8 cellular contexts compared by ENCODE assay signal in the genomic region with DNA sequence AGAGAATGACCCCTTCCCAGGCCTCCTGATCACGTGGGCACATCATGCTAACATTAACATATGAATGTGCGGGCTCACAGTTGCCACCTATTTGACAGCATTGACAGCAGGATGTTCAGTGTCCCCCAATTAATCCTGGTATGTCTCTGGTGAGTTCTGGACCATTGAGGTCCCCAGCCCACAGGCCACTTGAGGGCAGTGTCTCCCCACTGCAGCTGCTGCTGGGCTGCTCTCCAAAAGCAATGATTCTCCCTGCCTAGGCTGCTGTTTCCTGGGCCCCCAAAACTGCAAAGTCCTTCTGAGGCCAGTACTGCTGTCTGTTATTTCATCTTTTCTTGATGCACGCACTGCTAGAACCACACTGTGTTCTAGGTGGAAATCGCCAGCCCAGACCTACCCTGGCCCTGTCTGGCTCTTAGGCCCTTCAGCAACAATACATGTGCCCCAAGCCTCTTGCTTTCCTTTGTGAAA. TPM values are rescaled to one million over a fixed set of nuclear protein-coding genes. Genes with fewer than 3 reads are reported as not detected.
A peak's percentile ranks its signal among the peaks of the same experiment; 100 is the strongest.
DNase-seq lines count a peak whose midpoint lies in the region; ATAC-seq and TF ChIP-seq lines count a peak whose summit lies in the region.

No MANE protein-coding gene starts in this region.

- TF ChIP-seq POLR2A in ovary (IDR thresholded peaks at IDR 0.05) = no peak

- H2AK5ac ChIP-seq in H9 (ENCODE audit: insufficient read length, low read length) = no peak overlapping the region

- no peak for TF ChIP-seq EP300 in ovary (IDR thresholded peaks at IDR 0.05)

- H3K9ac ChIP-seq in H9 (ENCODE audit: extremely low read depth, insufficient read length, low read length) (no peak overlapping the region), OCI-LY3 (ENCODE audit: low read length) (no peak overlapping the region)

- H4K8ac ChIP-seq in H9 (replicated peaks; ENCODE audit: insufficient read length, low read depth, low read length) = no peak overlapping the region

- peaks cover 12 to 15% of the 10 kb centered on the region in 2 experiments for H3K4me1 Mint-ChIP-seq in H9
- H3K4me1 Mint-ChIP-seq in T-helper 17 cell = no peaks in the 10 kb centered on the region
- no peaks in the 10 kb centered on the region for H3K4me1 Mint-ChIP-seq in activated T-helper 1 cell treated with anti-CD3 and anti-CD28 coated beads, Interleukin-12 subunit alpha, Interleukin-12 subunit beta, Interleukin-2, Interleukin-4 antibody, amounts not matched to agents 30 ng/mL and 10 ng/mL and 1 ng/mL, durations not matched to agents 14 hours and 24 hours and 36 hours (ENCODE audit: low read depth)

- H3K9me3 ChIP-seq in H9 (ENCODE audit: control insufficient read depth, low read depth, low read length) (no peaks in the 10 kb centered on the region), OCI-LY3 (ENCODE audit: insufficient read depth, low read length) (no peaks in the 10 kb centered on the region), ovary (no peaks in the 10 kb centered on the region), T-helper 17 cell (ENCODE audit: control insufficient read depth, low read length, poor library complexity, severe bottlenecking) (no peaks in the 10 kb centered on the region)

- peak; percentile 16 for DNase-seq in A172 (ENCODE audit: low spot score)
- DNase-seq in H9 = peak; percentile 76
- DNase-seq in fibroblast of mammary gland (ENCODE audit: low read depth) = peak; percentile 27
- DNase-seq in ovary = peak; percentile 30 to 61 (median 32)
- DNase-seq in T-helper 17 cell = no peak
- DNase-seq in activated effector memory CD4-positive, alpha-beta T cell treated with anti-CD3 and anti-CD28 coated beads, Interleukin-2, amount 50 U/mL, for 16 hours = no peak
- no peak for DNase-seq in activated T-helper 1 cell treated with anti-CD3 and anti-CD28 coated beads, Interleukin-12 subunit alpha, Interleukin-12 subunit beta, Interleukin-2, Interleukin-4 antibody, amounts not matched to agents 30 ng/mL and 10 ng/mL and 1 ng/mL, durations not matched to agents 14 hours and 24 hours and 36 hours (ENCODE audit: low spot score)

- intact Hi-C loops in ovary (cut with DNase I) = no loop called here
- intact Hi-C loops in activated T-helper 1 cell treated with anti-CD3 and anti-CD28 coated beads, Interleukin-12 subunit alpha, Interleukin-12 subunit beta, Interleukin-2, Interleukin-4 antibody, amounts not matched to agents 30 ng/mL and 10 ng/mL and 1 ng/mL, durations not matched to agents 14 hours and 24 hours and 36 hours (cut with micrococcal nuclease) = no loop called here

- no peak overlapping the region for H3K56ac ChIP-seq in H9 (ENCODE audit: insufficient read length, low read depth, low read length)

- H4K5ac ChIP-seq in H9 (ENCODE audit: insufficient read length, low read depth, low read length) = no peak overlapping the region

- H3K4me3 ChIP-seq in OCI-LY3 (ENCODE audit: low read length) (no peak overlapping the region), fibroblast of mammary gland (ENCODE audit: control insufficient read depth, low read depth, low read length) (no peak overlapping the region), ovary (no peak overlapping the region)

- H3K36me3 ChIP-seq in OCI-LY3 (replicated peaks; ENCODE audit: low read depth, low read length) (no peaks in the 10 kb centered on the region), ovary (no peaks in the 10 kb centered on the region)

- H2AFZ ChIP-seq in H9 (ENCODE audit: low read length) = no peak overlapping the region
- no peak overlapping the region; the same call in 1 of the 2 replicates for H2AFZ ChIP-seq in OCI-LY3 (ENCODE audit: low read depth, low read length)

- H3K14ac ChIP-seq in H9 (ENCODE audit: insufficient read depth, low read length) = no peak overlapping the region

- H3K27me3 ChIP-seq in H9 (ENCODE audit: insufficient read depth, low read length) (no peaks in the 10 kb centered on the region), OCI-LY3 (ENCODE audit: low read depth, low read length) (peaks cover 22% of the 10 kb centered on the region), ovary (no peaks in the 10 kb centered on the region)

- H3K4me2 ChIP-seq in H9 (ENCODE audit: insufficient read depth, insufficient read length, low read length) (no peak overlapping the region), OCI-LY3 (ENCODE audit: low read length) (no peak overlapping the region)

- H3K4me1 ChIP-seq in H9 (ENCODE audit: insufficient read depth, low read length) (no peaks in the 10 kb centered on the region), OCI-LY3 (ENCODE audit: low read length) (no peaks in the 10 kb centered on the region), ovary (ENCODE audit: insufficient read depth) (no peaks in the 10 kb centered on the region)

- ATAC-seq in T-helper 17 cell = no peak

- H2BK20ac ChIP-seq in H9 (ENCODE audit: low read depth, low read length, poor library complexity, severe bottlenecking) = no peak overlapping the region

- no peak overlapping the region for H2BK5ac ChIP-seq in H9 (ENCODE audit: insufficient read length, low read length)

- no peaks in the 10 kb centered on the region for H3K79me1 ChIP-seq in H9 (ENCODE audit: insufficient read depth, low read depth, low read length, poor library complexity, severe bottlenecking)

- no peak overlapping the region for H3K4ac ChIP-seq in H9 (ENCODE audit: low read depth, low read length)

- peaks cover 0 to 5% of the 10 kb centered on the region in 2 experiments; a peak in 2 of 5 replicates for H3K9me3 Mint-ChIP-seq in H9
- no peaks in the 10 kb centered on the region for H3K9me3 Mint-ChIP-seq in activated T-helper 1 cell treated with anti-CD3 and anti-CD28 coated beads, Interleukin-12 subunit alpha, Interleukin-12 subunit beta, Interleukin-2, Interleukin-4 antibody, amounts not matched to agents 30 ng/mL and 10 ng/mL and 1 ng/mL, durations not matched to agents 14 hours and 24 hours and 36 hours

- no peak overlapping the region for H3K4me3 Mint-ChIP-seq in H9
- H3K4me3 Mint-ChIP-seq in T-helper 17 cell = no peak overlapping the region
- no peak overlapping the region for H3K4me3 Mint-ChIP-seq in activated T-helper 1 cell treated with anti-CD3 and anti-CD28 coated beads, Interleukin-12 subunit alpha, Interleukin-12 subunit beta, Interleukin-2, Interleukin-4 antibody, amounts not matched to agents 30 ng/mL and 10 ng/mL and 1 ng/mL, durations not matched to agents 14 hours and 24 hours and 36 hours

- no peak overlapping the region for H3K23ac ChIP-seq in H9 (ENCODE audit: insufficient read length, low read depth, low read length)

- peak overlapping the region in 1 of 3 experiments; percentile 40; a peak in 1 of 7 replicates for H3K27ac Mint-ChIP-seq in H9
- no peak overlapping the region for H3K27ac Mint-ChIP-seq in T-helper 17 cell
- H3K27ac Mint-ChIP-seq in activated T-helper 1 cell treated with anti-CD3 and anti-CD28 coated beads, Interleukin-12 subunit alpha, Interleukin-12 subunit beta, Interleukin-2, Interleukin-4 antibody, amounts not matched to agents 30 ng/mL and 10 ng/mL and 1 ng/mL, durations not matched to agents 14 hours and 24 hours and 36 hours = no peak overlapping the region

- WGBS in H9 (ENCODE audit: extremely low coverage, insufficient read length, low lambda C conversion rate) = no CpG with 5 or more reads among the region's 4 CpGs
- WGBS in ovary, 3 donors = 31 to 37% (median 31%) methylated on average over 4 of the region's 4 CpGs

- H3K27ac ChIP-seq in H9 (ENCODE audit: insufficient read length, low read depth, low read length) = no peak overlapping the region
- no peak overlapping the region for H3K27ac ChIP-seq in OCI-LY3 (ENCODE audit: low read length)
- H3K27ac ChIP-seq in ovary = no peak overlapping the region

- peaks cover 1% of the 10 kb centered on the region for H3K27me3 Mint-ChIP-seq in H9 (ENCODE audit: low read depth)
- peaks cover 15% of the 10 kb centered on the region for H3K27me3 Mint-ChIP-seq in T-helper 17 cell
- H3K27me3 Mint-ChIP-seq in activated T-helper 1 cell treated with anti-CD3 and anti-CD28 coated beads, Interleukin-12 subunit alpha, Interleukin-12 subunit beta, Interleukin-2, Interleukin-4 antibody, amounts not matched to agents 30 ng/mL and 10 ng/mL and 1 ng/mL, durations not matched to agents 14 hours and 24 hours and 36 hours (ENCODE audit: insufficient read depth) = no peaks in the 10 kb centered on the region

- no peak overlapping the region for H4K91ac ChIP-seq in H9 (ENCODE audit: insufficient read length, low read depth, low read length)

- H3K79me2 ChIP-seq in H9 (ENCODE audit: insufficient read depth, low read length) (no peaks in the 10 kb centered on the region), OCI-LY3 (ENCODE audit: low read length) (no peaks in the 10 kb centered on the region)

- H3K36me3 Mint-ChIP-seq in H9 (ENCODE audit: insufficient read depth in 1 of 3, low read depth in 3 of 3) (no peaks in the 10 kb centered on the region; a peak in 1 of 7 replicates), T-helper 17 cell (ENCODE audit: low read depth) (no peaks in the 10 kb centered on the region)
- H3K36me3 Mint-ChIP-seq in activated T-helper 1 cell treated with anti-CD3 and anti-CD28 coated beads, Interleukin-12 subunit alpha, Interleukin-12 subunit beta, Interleukin-2, Interleukin-4 antibody, amounts not matched to agents 30 ng/mL and 10 ng/mL and 1 ng/mL, durations not matched to agents 14 hours and 24 hours and 36 hours (ENCODE audit: low read depth) = no peaks in the 10 kb centered on the region

- no peak overlapping the region for H2BK120ac ChIP-seq in H9 (ENCODE audit: low read depth, low read length, poor library complexity, severe bottlenecking)

- no peak overlapping the region for H3T11ph ChIP-seq in H9 (ENCODE audit: low read length)

- no peak overlapping the region for H3K18ac ChIP-seq in H9 (ENCODE audit: insufficient read length, low read depth, low read length)

- no peaks in the 10 kb centered on the region for H4K20me1 ChIP-seq in H9 (ENCODE audit: control insufficient read depth, insufficient read depth, insufficient read length)
- H4K20me1 ChIP-seq in OCI-LY3 (ENCODE audit: insufficient read depth, low read length) = no peaks in the 10 kb centered on the region

- no peak overlapping the region for H2BK15ac ChIP-seq in H9 (ENCODE audit: low read depth, low read length)

- no peak overlapping the region for H2BK12ac ChIP-seq in H9 (ENCODE audit: insufficient read length, low read depth, low read length)

- no peaks in the 10 kb centered on the region for H3K23me2 ChIP-seq in H9 (ENCODE audit: insufficient read length, low read depth, low read length, poor library complexity, severe bottlenecking)

- TF ChIP-seq CTCF in H9 (conservative IDR thresholded peaks at IDR 0.05) = peak; percentile 92
- TF ChIP-seq CTCF in OCI-LY3 (IDR thresholded peaks at IDR 0.05; ENCODE audit: low read depth, low read length) = peak; percentile 93
- TF ChIP-seq CTCF in fibroblast of mammary gland (conservative IDR thresholded peaks at IDR 0.05; ENCODE audit: control insufficient read depth, insufficient read depth, low read depth, low read length) = peak; percentile 59
- peak in 1 of 3 donors; percentile 18 for TF ChIP-seq CTCF in ovary (IDR thresholded peaks at IDR 0.05)

RNA-seq across cellular contexts. Expression of gene MAPK4, which starts 52.7 kb away (rescaled TPM):
- total RNA-seq in A172 (2014; rRNA removed; shearing (Covaris generic)) = 0.05 and 0.07 TPM in 2 replicates
- total RNA-seq in H9 (2021) = 1.6 and 1.9 TPM in 2 replicates
- total RNA-seq in ovary = 10 to 100 TPM in 1 of 7 donors, 1 to 10 TPM in 5, under 1 TPM in 1; 0.80 to 14.2 (median 3.4) TPM
- polyA plus RNA-seq in ovary = 10 to 100 TPM in 1 of 2 donors, 1 to 10 TPM in 1; 1.1 to 21.7 TPM
- not detected for total RNA-seq in T-helper 17 cell
- total RNA-seq in activated T-helper 1 cell treated with anti-CD3 and anti-CD28 coated beads, Interleukin-12 subunit alpha, Interleukin-12 subunit beta, Interleukin-2, Interleukin-4 antibody, amounts not matched to agents 30 ng/mL and 10 ng/mL and 1 ng/mL, durations not matched to agents 14 hours and 24 hours and 36 hours = not detected in 2 replicates

Comparison
In these comparisons a context has a peak if more than half of its experiments do, and no peak if none do; other contexts are left out.
1. DNase-seq: peak in A172 (single experiment), H9 (single experiment), fibroblast of mammary gland (single experiment) and ovary (5 of 5); none in T-helper 17 cell (0 of 3), activated effector memory CD4-positive, alpha-beta T cell treated with anti-CD3 and anti-CD28 coated beads, Interleukin-2, amount 50 U/mL, for 16 hours (single experiment) and activated T-helper 1 cell treated with anti-CD3 and anti-CD28 coated beads, Interleukin-12 subunit alpha, Interleukin-12 subunit beta, Interleukin-2, Interleukin-4 antibody, amounts not matched to agents 30 ng/mL and 10 ng/mL and 1 ng/mL, durations not matched to agents 14 hours and 24 hours and 36 hours (single experiment).